In genomic region chr19:45265375-45265774, GRCh38 we compare ENCODE assay signal across 19 cellular contexts. TPM values are rescaled to one million over a fixed set of nuclear protein-coding genes. Genes with fewer than 3 reads are reported as not detected.
A peak's percentile ranks its signal among the peaks of the same experiment; 100 is the strongest.
DNase-seq lines count a peak whose midpoint lies in the region; TF ChIP-seq lines count a peak whose summit lies in the region.
"Had no signal": no experiment of that assay in that cellular context is flagged by ENCODE, and none has a peak within 500 bp of the region (broad histone marks: within the 10 kb centered on the region; RNA-seq: fewer than 3 reads in every experiment).

No MANE protein-coding gene starts in this region.

- peak overlapping the region in 7 of 11 experiments; percentile 18 to 47 (median 33); a peak in 12 of 22 replicates for H3K4me2 ChIP-seq in BLaER1 treated with 17β-estradiol and CSF1 and Interleukin-3, amounts not matched to agents 10 nM and 100 nM
- H3K4me2 ChIP-seq in osteoblast (ENCODE audit: insufficient read depth, low read length) = no peak overlapping the region

- CTCF ChIA-PET in HEK293T (lab: Yijun Ruan, JAX) = no interaction called here

- H3K4me3 Mint-ChIP-seq in endothelial cell (ENCODE audit: unreplicated experiment) (peak overlapping the region; percentile 60), CD14-positive monocyte (no peak overlapping the region)

- H3K4me1 ChIP-seq in BLaER1 treated with 17β-estradiol and CSF1 and Interleukin-3, amounts not matched to agents 10 nM and 100 nM = peaks cover 0 to 14% (median 12%) of the 10 kb centered on the region in 10 experiments; a peak in 14 of 20 replicates
- H3K4me1 ChIP-seq in osteoblast (ENCODE audit: insufficient read depth, low read length) = no peaks in the 10 kb centered on the region

- no peak for DNase-seq in HEK293T (ENCODE audit: extremely low spot score)
- DNase-seq in endothelial cell (ENCODE audit: low spot score) = no peak
- DNase-seq in osteoblast (ENCODE audit: insufficient read length, low spot score, missing footprints) = peak; percentile 49
- no peak for DNase-seq in inferior parietal cortex (ENCODE audit: extremely low spot score)
- DNase-seq in CD14-positive monocyte (ENCODE audit: low spot score) = no peak
- DNase-seq in AG08396 (ENCODE audit: low spot score) = no peak
- DNase-seq: ACHN, EL, GF-D8, MG63, NCI-H1092, NCI-H1436, NCI-H187 treated with DMSO at 0.1 percent for 48 hours, NCI-H2107, NCI-H446 treated with DMSO at 0.1 percent for 48 hours, NCI-H526 treated with DMSO at 0.1 percent for 48 hours had no signal

- H3K27me3 ChIP-seq in BLaER1 treated with 17β-estradiol and CSF1 and Interleukin-3, amounts not matched to agents 10 nM and 100 nM = no peaks in the 10 kb centered on the region
- H3K27me3 ChIP-seq in osteoblast (ENCODE audit: insufficient read depth, low read length) = no peaks in the 10 kb centered on the region
- H3K27me3 ChIP-seq: MG63 had no signal

- no peak overlapping the region for H3K4me3 ChIP-seq in BLaER1 treated with 17β-estradiol and CSF1 and Interleukin-3, amounts not matched to agents 10 nM and 100 nM
- H3K4me3 ChIP-seq in osteoblast (ENCODE audit: insufficient read depth, low read length) = no peak overlapping the region
- H3K4me3 ChIP-seq: MG63 had no signal

- H4K20me1 ChIP-seq in BLaER1 treated with 17β-estradiol and CSF1 and Interleukin-3, amounts not matched to agents 10 nM and 100 nM = peaks cover 0 to 46% (median 13%) of the 10 kb centered on the region in 11 experiments; a peak in 12 of 22 replicates
- H4K20me1 ChIP-seq in osteoblast (ENCODE audit: insufficient read depth, low read length) = peaks cover 8% of the 10 kb centered on the region

- peaks cover 2% of the 10 kb centered on the region for H3K79me2 ChIP-seq in osteoblast (ENCODE audit: insufficient read depth, low read length)

- H3K36me3 ChIP-seq in BLaER1 treated with 17β-estradiol and CSF1 and Interleukin-3, amounts not matched to agents 10 nM and 100 nM = peaks cover 64 to 94% (median 73%) of the 10 kb centered on the region in 11 experiments
- H3K36me3 ChIP-seq in osteoblast (ENCODE audit: insufficient read depth, low read length) = peaks cover 18% of the 10 kb centered on the region

- H3K4me1 Mint-ChIP-seq in endothelial cell (ENCODE audit: unreplicated experiment) (peaks cover 4% of the 10 kb centered on the region), CD14-positive monocyte (no peaks in the 10 kb centered on the region)

- H3K36me3 Mint-ChIP-seq in endothelial cell (ENCODE audit: low read depth, unreplicated experiment) (peaks cover 37% of the 10 kb centered on the region), CD14-positive monocyte (peaks cover 37 to 73% of the 10 kb centered on the region in 2 donors)

- no peaks in the 10 kb centered on the region for H3K9me3 Mint-ChIP-seq in endothelial cell (ENCODE audit: unreplicated experiment)
- peaks cover 0 to 2% (median 0%) of the 10 kb centered on the region in 7 donors for H3K9me3 Mint-ChIP-seq in CD14-positive monocyte

- POLR2A ChIA-PET in HEK293T (lab: Yijun Ruan, JAX) = no interaction called here

- H3K27ac Mint-ChIP-seq in endothelial cell (ENCODE audit: unreplicated experiment) (peak overlapping the region; percentile 58), CD14-positive monocyte (peak overlapping the region in 2 of 7 donors; percentile 20 to 50)

- H3K9me3 ChIP-seq in BLaER1 treated with 17β-estradiol and CSF1 and Interleukin-3, amounts not matched to agents 10 nM and 100 nM (replicated peaks in 1 of 11) = no peaks in the 10 kb centered on the region
- no peaks in the 10 kb centered on the region for H3K9me3 ChIP-seq in osteoblast (ENCODE audit: low read depth, low read length)
- H3K9me3 ChIP-seq: MG63 had no signal

- intact Hi-C loops in CD14-positive monocyte (cut with micrococcal nuclease) = no loop called here

- TF ChIP-seq CTCF in endothelial cell (IDR thresholded peaks at IDR 0.05; ENCODE audit: unreplicated experiment) = no peak
- no peak for TF ChIP-seq CTCF in osteoblast (IDR thresholded peaks at IDR 0.05; ENCODE audit: extremely low read depth, low read depth, low read length)
- TF ChIP-seq CTCF in CD14-positive monocyte (IDR thresholded peaks at IDR 0.05) = no peak

- H2AFZ ChIP-seq in osteoblast (ENCODE audit: low read length) = no peak overlapping the region

- H3K27me3 Mint-ChIP-seq in endothelial cell (ENCODE audit: unreplicated experiment) (peaks cover 7% of the 10 kb centered on the region), CD14-positive monocyte (ENCODE audit: low read depth in 3 of 3) (peaks cover 0 to under 1% (median 0%) of the 10 kb centered on the region in 3 donors)

- no peak overlapping the region for H3K27ac ChIP-seq in BLaER1 treated with 17β-estradiol and CSF1 and Interleukin-3, amounts not matched to agents 10 nM and 100 nM
- no peak overlapping the region for H3K27ac ChIP-seq in osteoblast (ENCODE audit: low read depth, low read length)

- no peak overlapping the region for H3K9ac ChIP-seq in BLaER1 treated with 17β-estradiol and CSF1 and Interleukin-3, amounts not matched to agents 10 nM and 100 nM

TF ChIP-seq in HEK293T, 16 proteins besides CTCF, POLR2A, EP300 and RAD21:
- TF ChIP-seq CTBP1 (IDR thresholded peaks at IDR 0.05; ENCODE audit: borderline replicate concordance) = peak; percentile 5; the same call in 1 of the 2 replicates
- TF ChIP-seq LEF1 (IDR thresholded peaks at IDR 0.05; ENCODE audit: borderline replicate concordance) = no peak
- TF ChIP-seq TARDBP (IDR thresholded peaks at IDR 0.05) = no peak
- TF ChIP-seq SP1 (IDR thresholded peaks at IDR 0.05) = no peak
- TF ChIP-seq NFRKB (IDR thresholded peaks at IDR 0.05) = no peak
- TF ChIP-seq FOXA1 (IDR thresholded peaks at IDR 0.05) = no peak
TF ChIP-seq in HEK293T: peak in this region for 1.

RNA-seq across cellular contexts. Expression of gene MARK4, which starts 14.3 kb away (rescaled TPM):
- total RNA-seq in endothelial cell (ENCODE audit: unreplicated experiment) (165 TPM), osteoblast (16.2 and 18.1 TPM in 2 replicates)
- polyA plus RNA-seq in CD14-positive monocyte = under 1 TPM; 0.59 to 0.69 TPM

RNA-seq across cellular contexts. Expression of gene EXOC3L2, which starts 20.2 kb away (rescaled TPM):
- total RNA-seq in endothelial cell (ENCODE audit: unreplicated experiment) (5.5 TPM), osteoblast (not detected in 2 replicates)
- polyA plus RNA-seq in CD14-positive monocyte = not detected
- total RNA-seq: LHCN-M2 had no signal

RNA-seq across cellular contexts. Expression of gene CKM, which starts 57.3 kb away (rescaled TPM):
- total RNA-seq in endothelial cell (ENCODE audit: unreplicated experiment) = not detected
- total RNA-seq in osteoblast = under 0.01 and 0.36 TPM in 2 replicates
- polyA plus RNA-seq in CD14-positive monocyte = under 1 TPM; 0.17 to 0.50 TPM
- total RNA-seq: H1, LHCN-M2 had no signal
